In the genomic region with DNA sequence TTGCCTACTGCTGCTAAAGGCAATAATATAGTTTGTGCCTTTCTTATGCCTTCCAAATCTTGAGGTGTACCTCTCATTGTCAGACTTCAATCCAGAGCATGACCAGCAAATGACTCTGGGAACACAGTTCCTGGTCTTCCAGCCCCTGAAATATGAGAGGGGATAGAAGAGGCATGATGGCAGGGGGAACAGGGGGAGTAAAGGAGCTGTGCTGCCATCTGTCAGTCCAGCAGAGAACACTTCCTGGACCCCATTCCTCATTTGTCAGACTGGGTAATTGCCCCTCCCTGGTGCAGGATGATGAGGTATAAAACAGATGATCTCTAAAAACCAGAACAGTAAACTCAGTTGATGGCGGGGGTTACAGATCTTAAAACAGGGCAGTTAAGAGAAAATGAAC, we compare ENCODE assay signal across 14 cellular contexts.
"Had no signal": no experiment of that assay in that cellular context is flagged by ENCODE, and none has a peak within 500 bp of the region (broad histone marks: within the 10 kb centered on the region; RNA-seq: fewer than 3 reads in every experiment).

No MANE protein-coding gene starts in this region.

- ATAC-seq: activated CD8-positive, alpha-beta memory T cell treated with anti-CD3 and anti-CD28 coated beads, Interleukin-2, amount 10 ng/mL, durations not matched to agents 7 days and 5 days; gastroesophageal sphincter; heart right ventricle; left ventricle myocardium superior; naive thymus-derived CD8-positive, alpha-beta T cell; stimulated activated effector memory CD8-positive, alpha-beta T cell treated with anti-CD3 and anti-CD28 coated beads, Interleukin-12 subunit alpha, Interleukin-12 subunit beta, amount 100 ng/mL, for 72 hours; upper lobe of right lung had no signal

- H3K4me1 Mint-ChIP-seq: activated CD8-positive, alpha-beta memory T cell treated with anti-CD3 and anti-CD28 coated beads, Interleukin-2, amount 10 ng/mL, durations not matched to agents 7 days and 5 days; memory B cell had no signal

- H3K4me3 ChIP-seq: gastroesophageal sphincter, heart right ventricle, thoracic aorta, upper lobe of right lung had no signal

- H3K9me3 ChIP-seq: neutrophil, upper lobe of right lung had no signal

- H3K27ac Mint-ChIP-seq: activated CD4-positive, alpha-beta memory T cell treated with anti-CD3 and anti-CD28 coated beads for 36 hours; activated CD8-positive, alpha-beta memory T cell treated with anti-CD3 and anti-CD28 coated beads, Interleukin-2, amount 10 ng/mL, durations not matched to agents 7 days and 5 days; memory B cell; stimulated activated effector memory CD8-positive, alpha-beta T cell treated with anti-CD3 and anti-CD28 coated beads, Interleukin-12 subunit alpha, Interleukin-12 subunit beta, amount 100 ng/mL, for 72 hours had no signal

- H3K4me1 ChIP-seq: gastroesophageal sphincter, heart right ventricle, upper lobe of right lung had no signal

- H3K27me3 ChIP-seq: gastroesophageal sphincter, heart right ventricle, neutrophil, upper lobe of right lung had no signal

- DNase-seq: activated CD4-positive, alpha-beta memory T cell treated with anti-CD3 and anti-CD28 coated beads for 36 hours; activated CD8-positive, alpha-beta memory T cell treated with anti-CD3 and anti-CD28 coated beads, Interleukin-2, amount 10 ng/mL, durations not matched to agents 7 days and 5 days; activated naive CD4-positive, alpha-beta T cell treated with anti-CD3 and anti-CD28 coated beads, Interleukin-2, amount 50 U/mL, for 16 hours; activated T-cell treated with anti-CD3 and anti-CD28 coated beads, Interleukin-2, amount 50 U/mL, for 1 hour; heart right ventricle; left ventricle myocardium superior; naive thymus-derived CD8-positive, alpha-beta T cell; retina; upper lobe of right lung had no signal

- H3K36me3 ChIP-seq: gastroesophageal sphincter, heart right ventricle, neutrophil, thoracic aorta, upper lobe of right lung had no signal

- H3K4me3 Mint-ChIP-seq: activated CD4-positive, alpha-beta memory T cell treated with anti-CD3 and anti-CD28 coated beads for 36 hours; activated CD8-positive, alpha-beta memory T cell treated with anti-CD3 and anti-CD28 coated beads, Interleukin-2, amount 10 ng/mL, durations not matched to agents 7 days and 5 days; memory B cell; naive thymus-derived CD8-positive, alpha-beta T cell; stimulated activated effector memory CD8-positive, alpha-beta T cell treated with anti-CD3 and anti-CD28 coated beads, Interleukin-12 subunit alpha, Interleukin-12 subunit beta, amount 100 ng/mL, for 72 hours had no signal

- H3K27ac ChIP-seq: gastroesophageal sphincter, heart right ventricle, neutrophil, thoracic aorta, upper lobe of right lung had no signal

- H3K27me3 Mint-ChIP-seq: memory B cell had no signal

- H3K36me3 Mint-ChIP-seq: activated CD8-positive, alpha-beta memory T cell treated with anti-CD3 and anti-CD28 coated beads, Interleukin-2, amount 10 ng/mL, durations not matched to agents 7 days and 5 days; memory B cell; stimulated activated effector memory CD8-positive, alpha-beta T cell treated with anti-CD3 and anti-CD28 coated beads, Interleukin-12 subunit alpha, Interleukin-12 subunit beta, amount 100 ng/mL, for 72 hours had no signal
